Comparison of ENCODE assay signal across 8 cellular contexts in the genomic region with DNA sequence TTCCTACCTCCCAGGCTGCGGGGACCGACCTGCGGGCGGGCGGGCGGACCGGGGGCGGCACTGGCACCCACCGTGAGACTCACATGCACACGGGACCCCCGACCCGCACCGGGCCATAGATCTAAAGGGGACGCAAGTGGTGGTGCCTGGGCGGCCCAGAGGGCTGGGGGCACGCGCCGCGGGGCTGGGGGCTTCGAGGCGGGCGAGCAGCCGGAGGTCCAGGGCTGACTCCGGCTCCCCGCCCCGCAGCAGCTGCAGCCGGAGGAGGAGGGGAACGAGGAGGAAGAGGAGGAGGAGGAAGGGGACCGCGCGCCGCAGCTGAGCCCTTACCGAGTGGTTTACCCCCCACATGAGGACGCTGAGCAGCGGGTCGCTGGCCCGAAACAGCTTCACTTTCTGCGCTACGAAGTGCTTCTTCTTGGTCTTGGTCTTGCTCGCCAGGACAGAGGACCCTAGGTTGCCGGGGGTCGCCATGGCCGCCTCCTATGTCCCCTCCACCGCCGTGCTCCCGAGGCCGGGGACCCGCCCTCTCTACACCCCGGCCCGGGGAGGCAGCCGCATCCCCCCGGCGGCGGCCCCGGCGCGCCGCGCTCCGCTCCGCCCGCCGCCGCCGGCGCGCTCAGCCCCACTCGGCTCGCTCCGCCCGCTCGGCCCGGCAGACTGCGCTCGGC. TPM values are rescaled to one million over a fixed set of nuclear protein-coding genes. Genes with fewer than 3 reads are reported as not detected.
DNase-seq lines count a peak whose midpoint lies in the region; ATAC-seq and TF ChIP-seq lines count a peak whose summit lies in the region.

No MANE protein-coding gene starts in this region.

- 0% methylated on average over 43 of the region's 75 CpGs; no CpG with 5 or more reads in 1 of the 2 donors for WGBS in transverse colon (ENCODE audit: low coverage in 1 of 2), 2 donors

- CTCF ChIA-PET in CD4-positive, alpha-beta memory T cell (lab: Charles Lee; ENCODE audit: partially characterized antibody) = interaction anchor here (0.6 to 1.7 kb wide), 5 partner anchors 40 to 140 kb away, joined by 3 to 8 read pairs (median 5); no protein-coding TSS in a partner anchor

- peak in 1 of 5 donors; percentile 59 for DNase-seq in CD4-positive, alpha-beta memory T cell
- DNase-seq in Jurkat, Clone E6-1 (ENCODE audit: low read depth, low spot score) = no peak
- DNase-seq in activated CD4-positive, CD25-positive, alpha-beta regulatory T cell treated with anti-CD3 and anti-CD28 coated beads, Interleukin-2, amount 50 U/mL, for 72 hours = peak; percentile 61
- peak; percentile 30 for DNase-seq in endothelial cell (ENCODE audit: low spot score)
- DNase-seq in naive B cell = peak; percentile 79
- peak; percentile 30 for DNase-seq in transverse colon
- DNase-seq in NCI-H2081 treated with DMSO at 0.1 percent for 48 hours (lab: John Stamatoyannopoulos, UW) = no peak

- peak overlapping the region; percentile 80 to 98 (median 88) for H3K4me3 Mint-ChIP-seq in CD4-positive, alpha-beta memory T cell
- H3K4me3 Mint-ChIP-seq in endothelial cell (ENCODE audit: unreplicated experiment) (peak overlapping the region; percentile 89), naive B cell (peak overlapping the region; percentile 72 to 95 (median 91))

- H3K27ac Mint-ChIP-seq in CD4-positive, alpha-beta memory T cell = peak overlapping the region in 6 of 7 donors; percentile 59 to 86 (median 74)
- H3K27ac Mint-ChIP-seq in endothelial cell (ENCODE audit: unreplicated experiment) (no peak overlapping the region), naive B cell (peak overlapping the region in 3 of 6 donors; percentile 49 to 89 (median 71))

- H3K9me3 ChIP-seq in CD4-positive, alpha-beta memory T cell (ENCODE audit: control insufficient read depth in 1 of 2, low read length in 2 of 2) = no peaks in the 10 kb centered on the region
- no peaks in the 10 kb centered on the region for H3K9me3 ChIP-seq in transverse colon

- ATAC-seq in GM21529 (IDR thresholded peaks at IDR 0.05; ENCODE audit: unreplicated experiment) = peak; percentile 30
- peak; percentile 45 to 48 for ATAC-seq in naive B cell (ENCODE audit: low read depth in 2 of 2)

- H3K4me1 ChIP-seq in CD4-positive, alpha-beta memory T cell (ENCODE audit: insufficient read depth, low read length) = peaks cover 41% of the 10 kb centered on the region
- peaks cover 6 to 30% (median 14%) of the 10 kb centered on the region in 4 donors for H3K4me1 ChIP-seq in transverse colon

- in situ Hi-C loops in transverse colon (cut with MboI; ENCODE audit: low pct_ligation_motif_present in 1 of 4, low pct_unique_long_range_greater_than_20kb in 1 of 4, low sequenced_read_pairs in 3 of 4) = loop anchor here in 2 of 4 donors (25.0 kb wide), 2 partner anchors 702 to 727 kb away; a partner anchor contains a TSS

- peaks cover 0 to 16% of the 10 kb centered on the region in 2 donors for H3K36me3 Mint-ChIP-seq in CD4-positive, alpha-beta memory T cell
- H3K36me3 Mint-ChIP-seq in endothelial cell (ENCODE audit: low read depth, unreplicated experiment) = peaks cover 5% of the 10 kb centered on the region
- no peaks in the 10 kb centered on the region for H3K36me3 Mint-ChIP-seq in naive B cell

- no peak for TF ChIP-seq POLR2A in transverse colon (IDR thresholded peaks at IDR 0.05)

- POLR2A ChIA-PET in CD4-positive, alpha-beta memory T cell (lab: Charles Lee; ENCODE audit: partially characterized antibody) = interaction anchor here (0.9 to 9.0 kb wide), 26 partner anchors 9 to 398 kb away, joined by 3 to 189 read pairs (median 6); a partner anchor contains a TSS

- no peaks in the 10 kb centered on the region for H3K27me3 ChIP-seq in CD4-positive, alpha-beta memory T cell (ENCODE audit: insufficient read depth, low read length)
- no peaks in the 10 kb centered on the region for H3K27me3 ChIP-seq in transverse colon

- peak overlapping the region; percentile 77 to 79 for H3K4me3 ChIP-seq in CD4-positive, alpha-beta memory T cell (ENCODE audit: low read length in 2 of 2)
- H3K4me3 ChIP-seq in Jurkat, Clone E6-1 (ENCODE audit: low read length) = peak overlapping the region; percentile 86
- H3K4me3 ChIP-seq in transverse colon = peak overlapping the region; percentile 74 to 97 (median 87)

- intact Hi-C loops in CD4-positive, alpha-beta memory T cell (cut with micrococcal nuclease) = loop anchor here (1.0 to 10.0 kb wide), 6 partner anchors 32 to 389 kb away; no protein-coding TSS in a partner anchor
- intact Hi-C loops in transverse colon (cut with DNase I; ENCODE audit: low total_unique reads) = no loop called here

- TF ChIP-seq CTCF in endothelial cell (IDR thresholded peaks at IDR 0.05; ENCODE audit: unreplicated experiment) (no peak), transverse colon (IDR thresholded peaks at IDR 0.05) (no peak)

- peaks cover 35 to 47% (median 36%) of the 10 kb centered on the region in 4 donors for H3K4me1 Mint-ChIP-seq in CD4-positive, alpha-beta memory T cell
- H3K4me1 Mint-ChIP-seq in endothelial cell (ENCODE audit: unreplicated experiment) (peaks cover 35% of the 10 kb centered on the region), naive B cell (peaks cover 27 to 42% (median 39%) of the 10 kb centered on the region in 3 donors)

- H3K9me3 Mint-ChIP-seq in CD4-positive, alpha-beta memory T cell = no peaks in the 10 kb centered on the region
- H3K9me3 Mint-ChIP-seq in endothelial cell (ENCODE audit: unreplicated experiment) (no peaks in the 10 kb centered on the region), naive B cell (no peaks in the 10 kb centered on the region)

- H3K36me3 ChIP-seq in CD4-positive, alpha-beta memory T cell (ENCODE audit: insufficient read depth, low read length) = no peaks in the 10 kb centered on the region
- H3K36me3 ChIP-seq in transverse colon = no peaks in the 10 kb centered on the region

- TF ChIP-seq EP300 in transverse colon (IDR thresholded peaks at IDR 0.05; ENCODE audit: low read depth) = no peak

- no peaks in the 10 kb centered on the region for H3K27me3 Mint-ChIP-seq in CD4-positive, alpha-beta memory T cell
- H3K27me3 Mint-ChIP-seq in endothelial cell (ENCODE audit: unreplicated experiment) (peaks cover 9% of the 10 kb centered on the region), naive B cell (no peaks in the 10 kb centered on the region)

- peak overlapping the region; percentile 88 for H3K27ac ChIP-seq in CD4-positive, alpha-beta memory T cell (ENCODE audit: low read depth, low read length)
- H3K27ac ChIP-seq in transverse colon = peak overlapping the region; percentile 88 to 90 (median 90)

RNA-seq across cellular contexts. Expression of a gene that starts 0.4 kb away (rescaled TPM):
- total RNA-seq in CD4-positive, alpha-beta memory T cell = 100 to 1,000 TPM; 171 to 179 TPM
- polyA plus RNA-seq in CD4-positive, alpha-beta memory T cell = 10 to 100 TPM; 33.4 to 87.0 TPM
- polyA plus RNA-seq in Jurkat, Clone E6-1 (2012; ENCODE audit: insufficient read depth, insufficient read length) = 71.7 TPM
- total RNA-seq in endothelial cell (ENCODE audit: unreplicated experiment) = 110 TPM
- polyA plus RNA-seq in naive B cell (ENCODE audit: low read depth in 6 of 6) = 10 to 100 TPM; 16.8 to 45.7 (median 26.3) TPM
- 10 to 100 TPM in 3 of 4 donors, 1 to 10 TPM in 1; 2.6 to 14.9 (median 12.4) TPM for total RNA-seq in transverse colon

Comparison
In these comparisons a context has a peak if more than half of its experiments do, and no peak if none do; other contexts are left out.
1. DNase-seq: peak in activated CD4-positive, CD25-positive, alpha-beta regulatory T cell treated with anti-CD3 and anti-CD28 coated beads, Interleukin-2, amount 50 U/mL, for 72 hours (single experiment), endothelial cell (single experiment), naive B cell (single experiment) and transverse colon (single experiment); none in Jurkat, Clone E6-1 (single experiment) and NCI-H2081 treated with DMSO at 0.1 percent for 48 hours (single experiment).
2. Peak in every context shown above with its lines, with median percentiles within 50 percentile points of each other: H3K4me3 ChIP-seq and H3K4me3 Mint-ChIP-seq.